9 cellular contexts compared by ENCODE assay signal in the genomic region with DNA sequence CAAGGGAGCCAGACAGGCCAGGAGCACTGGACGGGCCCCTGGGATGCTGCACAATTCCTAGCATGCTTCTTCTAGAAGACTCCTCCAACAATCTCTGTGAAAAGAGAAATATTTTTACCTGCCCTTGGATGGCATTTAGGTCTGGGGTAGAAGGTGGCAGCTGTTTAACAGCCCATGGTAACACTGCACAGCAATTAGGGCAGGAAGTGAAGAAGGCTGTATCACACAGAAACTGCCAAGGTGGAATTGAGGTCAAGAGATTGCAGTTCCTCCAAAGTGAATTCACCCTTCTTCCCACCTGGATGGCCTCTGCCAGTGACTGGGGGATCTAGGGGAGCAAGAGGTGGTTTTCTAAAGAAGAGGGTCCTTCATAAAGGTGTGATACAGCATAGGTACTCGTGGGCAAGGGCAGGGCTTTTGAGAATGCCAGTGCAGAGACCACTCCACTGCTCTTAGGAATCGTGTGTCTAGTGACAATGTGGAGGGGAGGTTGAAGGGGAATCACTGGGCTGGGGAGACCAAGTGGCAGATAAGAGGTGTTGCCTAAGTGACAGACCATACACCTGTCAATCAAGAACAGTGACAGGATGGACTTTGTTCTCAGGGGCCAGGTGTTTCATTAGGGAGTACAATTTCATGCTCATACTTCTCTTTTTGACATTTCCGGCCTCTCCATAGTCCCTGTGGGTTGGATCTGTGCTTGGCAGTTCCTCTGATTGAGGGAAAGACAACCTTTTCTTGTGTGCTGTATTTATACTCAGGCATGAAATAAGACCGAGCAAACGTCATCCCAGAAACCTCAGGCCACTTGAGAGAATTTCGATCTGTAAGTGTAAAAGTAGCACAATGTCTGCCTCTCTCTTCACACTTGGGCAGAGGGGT.
DNase-seq lines count a peak whose midpoint lies in the region; ATAC-seq and TF ChIP-seq lines count a peak whose summit lies in the region.
"Had no signal": no experiment of that assay in that cellular context is flagged by ENCODE, and none has a peak within 500 bp of the region (broad histone marks: within the 10 kb centered on the region; RNA-seq: fewer than 3 reads in every experiment).

No MANE protein-coding gene starts in this region.

- peak overlapping the region; percentile 22 for H3K27ac Mint-ChIP-seq in central memory CD8-positive, alpha-beta T cell (ENCODE audit: low read depth)

- H3K4me3 ChIP-seq in GM12865 (ENCODE audit: low read depth, low read length): no peak overlapping the region
- no peak overlapping the region for H3K4me3 ChIP-seq in foreskin fibroblast (ENCODE audit: low read depth in 1 of 2, low read length in 2 of 2)

- TF ChIP-seq CTCF in GM12865 (IDR thresholded peaks at IDR 0.05; ENCODE audit: insufficient read depth, low read depth, low read length, missing control alignments): no peak
- TF ChIP-seq CTCF in foreskin fibroblast (IDR thresholded peaks at IDR 0.05; ENCODE audit: low read depth, low read length): no peak

- DNase-seq in GM12865 (ENCODE audit: low read depth) (peak; percentile 78), DMS153 treated with DMSO at 0.1 percent for 48 hours (lab: John Stamatoyannopoulos, UW; ENCODE audit: unreplicated experiment) (no peak), foreskin fibroblast (no peak), SIG-M5 treated with dmso at 0.1 percent for 504 hours (lab: John Stamatoyannopoulos, UW; ENCODE audit: unreplicated experiment) (no peak)
- no peak for DNase-seq in central memory CD8-positive, alpha-beta T cell (ENCODE audit: low spot score in 2 of 2)
- no peak for DNase-seq in stimulated activated CD4-positive, alpha-beta T cell treated with anti-CD3 and anti-CD28 coated beads, Interleukin-2, amount 100 ng/mL, for 24 hours
- DNase-seq: DMS79 had no signal

- H3K27me3 Mint-ChIP-seq in central memory CD8-positive, alpha-beta T cell: no peaks in the 10 kb centered on the region

- no peak overlapping the region for H3K4me3 Mint-ChIP-seq in central memory CD8-positive, alpha-beta T cell

- ATAC-seq in GM19463 (IDR thresholded peaks at IDR 0.05; ENCODE audit: unreplicated experiment) (peak; percentile 87), HG03108 (IDR thresholded peaks at IDR 0.05; ENCODE audit: unreplicated experiment) (peak; percentile 78)
- peak; percentile 73 for ATAC-seq in central memory CD8-positive, alpha-beta T cell (replicated peaks; ENCODE audit: extremely low read depth, poor library complexity, severe bottlenecking)

- H3K36me3 Mint-ChIP-seq in central memory CD8-positive, alpha-beta T cell (ENCODE audit: insufficient read depth): peaks cover 2% of the 10 kb centered on the region

- H3K9me3 Mint-ChIP-seq in central memory CD8-positive, alpha-beta T cell: no peaks in the 10 kb centered on the region

- peaks cover 19% of the 10 kb centered on the region for H3K4me1 Mint-ChIP-seq in central memory CD8-positive, alpha-beta T cell
